In genomic region chr5:57302164-57302563, GRCh38 we compare ENCODE assay signal across 8 cellular contexts.
DNase-seq lines count a peak whose midpoint lies in the region; ATAC-seq and TF ChIP-seq lines count a peak whose summit lies in the region.
"Had no signal": no experiment of that assay in that cellular context is flagged by ENCODE, and none has a peak within 500 bp of the region (broad histone marks: within the 10 kb centered on the region; RNA-seq: fewer than 3 reads in every experiment).

No MANE protein-coding gene starts in this region.

- H3K4me1 ChIP-seq in KMS-11 (ENCODE audit: low read depth, poor library complexity, severe bottlenecking) (peaks cover 50% of the 10 kb centered on the region), upper lobe of left lung (peaks cover 6 to 14% (median 11%) of the 10 kb centered on the region in 4 donors), Karpas-422 (ENCODE audit: low read length) (peaks cover 4% of the 10 kb centered on the region)

- H3K9me2 ChIP-seq in Karpas-422 (replicated peaks; ENCODE audit: insufficient read depth, low read length): no peaks in the 10 kb centered on the region

- no peak overlapping the region for H2AFZ ChIP-seq in KMS-11 (ENCODE audit: low read depth)
- no peak overlapping the region for H2AFZ ChIP-seq in Karpas-422 (ENCODE audit: low read length)

- 65 to 69% methylated on average over 6 of the region's 6 CpGs for WGBS in upper lobe of left lung, 2 donors

- peak; percentile 32 for TF ChIP-seq CTCF in KMS-11 (conservative IDR thresholded peaks at IDR 0.05; ENCODE audit: low read depth, low read length)
- TF ChIP-seq CTCF in upper lobe of left lung (IDR thresholded peaks at IDR 0.05): no peak

- ATAC-seq in GM19467 (IDR thresholded peaks at IDR 0.05; ENCODE audit: unreplicated experiment): peak; percentile 36
- no peak for ATAC-seq in upper lobe of left lung (ENCODE audit: low FRiP score in 2 of 2)

- H3K9me3 ChIP-seq in upper lobe of left lung (peaks cover 0 to 6% (median 0%) of the 10 kb centered on the region in 4 donors), Karpas-422 (ENCODE audit: low read length) (no peaks in the 10 kb centered on the region)

- peak; percentile 31 to 61 (median 38) for DNase-seq in stimulated activated CD4-positive, alpha-beta T cell treated with anti-CD3 and anti-CD28 coated beads, Interleukin-12 subunit alpha, Interleukin-12 subunit beta, amount 100 ng/mL, for 48 hours (ENCODE audit: low read depth in 2 of 3, low spot score in 1 of 3)
- DNase-seq in upper lobe of left lung (no peak), Karpas-422 (no peak), foreskin melanocyte (no peak)

- H3K79me2 ChIP-seq in KMS-11 (ENCODE audit: insufficient read depth, low read depth): no peaks in the 10 kb centered on the region
- H3K79me2 ChIP-seq in Karpas-422 (ENCODE audit: low read length): no peaks in the 10 kb centered on the region

- H3K36me3 Mint-ChIP-seq in activated naive CD4-positive, alpha-beta T cell treated with anti-CD3 and anti-CD28 coated beads, Interleukin-2, amount 50 U/mL, for 24 hours: peaks cover 2% of the 10 kb centered on the region

- H4K20me1 ChIP-seq in KMS-11 (ENCODE audit: insufficient read depth) (no peaks in the 10 kb centered on the region), Karpas-422 (ENCODE audit: insufficient read depth, low read depth, low read length) (no peaks in the 10 kb centered on the region)

- no peak for TF ChIP-seq POLR2A in upper lobe of left lung (IDR thresholded peaks at IDR 0.05)

- H3K4me3 ChIP-seq in KMS-11 (IDR thresholded peaks at IDR 0.05; ENCODE audit: insufficient read depth, low read depth, low read length) (no peak overlapping the region), upper lobe of left lung (no peak overlapping the region), Karpas-422 (ENCODE audit: low read length) (no peak overlapping the region)
- H3K4me3 ChIP-seq: SK-N-MC had no signal

- no peak for TF ChIP-seq EP300 in upper lobe of left lung (IDR thresholded peaks at IDR 0.05)

- H3K4me2 ChIP-seq in KMS-11: peak overlapping the region; percentile 48
- no peak overlapping the region for H3K4me2 ChIP-seq in Karpas-422 (ENCODE audit: low read depth, low read length, poor library complexity, severe bottlenecking)

- H3K9ac ChIP-seq in KMS-11 (no peak overlapping the region), Karpas-422 (ENCODE audit: low read length) (no peak overlapping the region)

- no peak overlapping the region for H3K4me3 Mint-ChIP-seq in activated naive CD4-positive, alpha-beta T cell treated with anti-CD3 and anti-CD28 coated beads, Interleukin-2, amount 50 U/mL, for 24 hours

- no peaks in the 10 kb centered on the region for H3K27me3 Mint-ChIP-seq in activated naive CD4-positive, alpha-beta T cell treated with anti-CD3 and anti-CD28 coated beads, Interleukin-2, amount 50 U/mL, for 24 hours

- H3K27me3 ChIP-seq in KMS-11 (ENCODE audit: insufficient read depth, low read depth) (no peaks in the 10 kb centered on the region), upper lobe of left lung (no peaks in the 10 kb centered on the region), Karpas-422 (ENCODE audit: low read length) (no peaks in the 10 kb centered on the region)

- peaks cover 24% of the 10 kb centered on the region for H3K4me1 Mint-ChIP-seq in activated naive CD4-positive, alpha-beta T cell treated with anti-CD3 and anti-CD28 coated beads, Interleukin-2, amount 50 U/mL, for 24 hours

- H3K9me3 Mint-ChIP-seq in activated naive CD4-positive, alpha-beta T cell treated with anti-CD3 and anti-CD28 coated beads, Interleukin-2, amount 50 U/mL, for 24 hours: no peaks in the 10 kb centered on the region

- H3K27ac Mint-ChIP-seq in activated naive CD4-positive, alpha-beta T cell treated with anti-CD3 and anti-CD28 coated beads, Interleukin-2, amount 50 U/mL, for 24 hours: peak overlapping the region; percentile 83

- H3K27ac ChIP-seq in KMS-11 (0 out of 2 replicates have a peak overlapping the region, but pooled peaks have one; percentile 5), upper lobe of left lung (no peak overlapping the region), Karpas-422 (ENCODE audit: low read length) (no peak overlapping the region)
- H3K27ac ChIP-seq: SK-N-MC had no signal

- H3K36me3 ChIP-seq in KMS-11 (ENCODE audit: insufficient read depth): no peaks in the 10 kb centered on the region
- H3K36me3 ChIP-seq in upper lobe of left lung: no peaks in the 10 kb centered on the region
- no peaks in the 10 kb centered on the region for H3K36me3 ChIP-seq in Karpas-422 (ENCODE audit: insufficient read depth, low read length)

Comparison
In these comparisons a context has a peak if more than half of its experiments do, and no peak if none do; other contexts are left out.
1. DNase-seq: peak in stimulated activated CD4-positive, alpha-beta T cell treated with anti-CD3 and anti-CD28 coated beads, Interleukin-12 subunit alpha, Interleukin-12 subunit beta, amount 100 ng/mL, for 48 hours (3 of 3); none in upper lobe of left lung (0 of 2), Karpas-422 (single experiment) and foreskin melanocyte (single experiment).